ENCODE assay signal across 8 cellular contexts in the genomic region with DNA sequence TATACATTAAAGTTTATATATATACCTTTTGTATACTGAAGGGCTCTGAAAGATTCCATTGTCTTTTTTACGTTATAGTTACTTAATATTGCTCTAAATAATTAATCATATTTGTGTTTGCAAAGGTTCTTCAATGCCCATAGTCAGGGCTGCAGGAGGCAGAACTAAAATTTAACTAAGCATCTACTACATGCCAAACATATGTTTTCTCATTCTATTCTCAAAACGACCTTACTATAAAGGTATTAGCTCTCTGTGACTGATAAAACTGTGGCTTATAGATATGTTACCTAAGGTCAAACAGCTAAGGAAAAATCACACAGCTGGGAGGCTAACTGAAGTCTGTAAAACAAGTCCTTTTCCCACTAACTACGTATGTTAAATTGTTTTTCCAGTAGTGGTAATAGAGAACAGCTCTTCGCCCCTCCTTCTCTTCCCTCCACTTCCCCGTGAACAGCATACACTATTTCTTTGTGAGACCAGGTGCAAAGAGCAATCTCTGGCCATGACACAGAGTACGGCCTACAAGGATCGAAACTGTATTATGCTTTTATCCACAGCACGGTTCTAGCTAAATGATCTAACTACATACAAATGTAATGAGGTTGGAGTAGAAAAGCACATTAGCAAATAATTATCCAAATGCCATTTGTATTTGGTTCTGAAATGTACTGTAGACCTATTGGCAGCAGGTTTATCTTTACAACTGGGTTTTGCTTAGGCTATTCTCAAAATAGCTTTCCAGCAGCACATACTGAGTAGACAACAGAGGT. TPM values are rescaled to one million over a fixed set of nuclear protein-coding genes. Genes with fewer than 3 reads are reported as not detected.
DNase-seq lines count a peak whose midpoint lies in the region; ATAC-seq and TF ChIP-seq lines count a peak whose summit lies in the region.

No MANE protein-coding gene starts in this region.

- H3K4me3 ChIP-seq in BJ (ENCODE audit: low read depth, low read length) (peak overlapping the region; percentile 95), HUES48 (ENCODE audit: low read depth, low read length) (peak overlapping the region; percentile 89), ascending aorta (peak overlapping the region; percentile 97 to 99), left lung (peak overlapping the region; percentile 67 to 88), thymus (ENCODE audit: low read length) (peak overlapping the region; percentile 100)

- CTCF ChIA-PET in BJ (lab: Yijun Ruan, JAX): interaction anchor here (1.2 to 1.5 kb wide), 3 partner anchors 9 to 698 kb away, joined by 3 to 9 read pairs (median 4); no protein-coding TSS in a partner anchor

- no peak for TF ChIP-seq CTCF in BJ (IDR thresholded peaks at IDR 0.05; ENCODE audit: insufficient read depth, low read depth, low read length)
- no peak for TF ChIP-seq CTCF in ascending aorta (IDR thresholded peaks at IDR 0.05)
- TF ChIP-seq CTCF in left lung (IDR thresholded peaks at IDR 0.05): no peak

- H3K27me3 ChIP-seq in BJ (ENCODE audit: control insufficient read depth, insufficient read depth, low read length) (no peaks in the 10 kb centered on the region), HUES48 (ENCODE audit: control insufficient read depth, insufficient read depth, low read length) (peaks cover 7% of the 10 kb centered on the region; the same call in 1 of the 2 replicates), ascending aorta (no peaks in the 10 kb centered on the region), left lung (no peaks in the 10 kb centered on the region), thymus (ENCODE audit: control insufficient read depth, insufficient read depth) (no peaks in the 10 kb centered on the region)

- H3K9ac ChIP-seq in HUES48 (ENCODE audit: low read depth, low read length): no peak overlapping the region

- H3K9me3 ChIP-seq in HUES48 (ENCODE audit: control insufficient read depth, insufficient read depth, low read length) (no peaks in the 10 kb centered on the region), ascending aorta (peaks cover 0 to under 1% of the 10 kb centered on the region in 2 donors), left lung (no peaks in the 10 kb centered on the region), thymus (ENCODE audit: control insufficient read depth) (no peaks in the 10 kb centered on the region)

- peaks cover 13% of the 10 kb centered on the region for H3K4me1 ChIP-seq in HUES48 (ENCODE audit: control insufficient read depth, insufficient read depth, low read length)
- peaks cover 0 to 30% of the 10 kb centered on the region in 2 donors for H3K4me1 ChIP-seq in ascending aorta
- H3K4me1 ChIP-seq in left lung: peaks cover 12 to 48% of the 10 kb centered on the region in 2 donors
- H3K4me1 ChIP-seq in thymus (ENCODE audit: control insufficient read depth, insufficient read depth, low read length): peaks cover 10% of the 10 kb centered on the region

- ATAC-seq in left lung (no peak), GM19463 (IDR thresholded peaks at IDR 0.05; ENCODE audit: unreplicated experiment) (no peak)

- H3K27ac ChIP-seq in HUES48 (ENCODE audit: low read depth, low read length): peak overlapping the region; percentile 63
- H3K27ac ChIP-seq in ascending aorta: peak overlapping the region; percentile 98 to 100
- peak overlapping the region; percentile 98 to 99 for H3K27ac ChIP-seq in left lung
- peak overlapping the region; percentile 100 for H3K27ac ChIP-seq in thymus (ENCODE audit: low read depth)

- 28% methylated on average over 8 of the region's 8 CpGs for WGBS in thymus

- no peaks in the 10 kb centered on the region for H3K36me3 ChIP-seq in BJ (ENCODE audit: control insufficient read depth, insufficient read depth, low read length)
- H3K36me3 ChIP-seq in HUES48 (ENCODE audit: control insufficient read depth, insufficient read depth, low read length): no peaks in the 10 kb centered on the region
- H3K36me3 ChIP-seq in ascending aorta: no peaks in the 10 kb centered on the region
- no peaks in the 10 kb centered on the region for H3K36me3 ChIP-seq in left lung
- no peaks in the 10 kb centered on the region for H3K36me3 ChIP-seq in thymus (ENCODE audit: control insufficient read depth, insufficient read depth)

- POLR2A ChIA-PET in BJ (lab: Charles Lee): interaction anchor here (0.7 kb wide), 2 partner anchors 9 to 44 kb away, joined by 3 to 6 read pairs; no protein-coding TSS in a partner anchor

- intact Hi-C loops in ascending aorta (cut with DNase I) (no loop called here), left lung (cut with DNase I) (no loop called here)

- DNase-seq in BJ (ENCODE audit: low read depth): no peak
- no peak for DNase-seq in ascending aorta (ENCODE audit: low spot score in 2 of 2)
- no peak for DNase-seq in left lung
- no peak for DNase-seq in activated effector memory CD4-positive, alpha-beta T cell treated with Interleukin-2 at 50 U/mL for 16 hours
- DNase-seq in SIG-M5 treated with dmso at 0.1 percent for 504 hours (lab: John Stamatoyannopoulos, UW; ENCODE audit: unreplicated experiment): no peak

RNA-seq across cellular contexts. Expression of a gene that starts 1.7 kb away (rescaled TPM):
- 6.4 and 9.4 TPM in 2 replicates for polyA plus RNA-seq in BJ (2011; rRNA removed)
- 17.7 and 19.7 TPM in 2 replicates for polyA minus RNA-seq in BJ (2011; rRNA and poly(A)+ RNA removed)
- 13.1 TPM for total RNA-seq in ascending aorta
- 10 to 100 TPM; 35.9 to 43.5 TPM for total RNA-seq in left lung
- 28.4 TPM for polyA plus RNA-seq in thymus

RNA-seq across cellular contexts. Expression of a gene that starts 45.1 kb away (rescaled TPM):
- polyA plus RNA-seq in BJ (2011; rRNA removed): 8.3 and 22.5 TPM in 2 replicates
- 2.4 and 3.4 TPM in 2 replicates for polyA minus RNA-seq in BJ (2011; rRNA and poly(A)+ RNA removed)
- total RNA-seq in ascending aorta: 6.2 TPM
- 10 to 100 TPM; 19.2 to 30.5 TPM for total RNA-seq in left lung
- 74.7 TPM for polyA plus RNA-seq in thymus
